ENCODE assay signal across 1 cellular context in the genomic region with DNA sequence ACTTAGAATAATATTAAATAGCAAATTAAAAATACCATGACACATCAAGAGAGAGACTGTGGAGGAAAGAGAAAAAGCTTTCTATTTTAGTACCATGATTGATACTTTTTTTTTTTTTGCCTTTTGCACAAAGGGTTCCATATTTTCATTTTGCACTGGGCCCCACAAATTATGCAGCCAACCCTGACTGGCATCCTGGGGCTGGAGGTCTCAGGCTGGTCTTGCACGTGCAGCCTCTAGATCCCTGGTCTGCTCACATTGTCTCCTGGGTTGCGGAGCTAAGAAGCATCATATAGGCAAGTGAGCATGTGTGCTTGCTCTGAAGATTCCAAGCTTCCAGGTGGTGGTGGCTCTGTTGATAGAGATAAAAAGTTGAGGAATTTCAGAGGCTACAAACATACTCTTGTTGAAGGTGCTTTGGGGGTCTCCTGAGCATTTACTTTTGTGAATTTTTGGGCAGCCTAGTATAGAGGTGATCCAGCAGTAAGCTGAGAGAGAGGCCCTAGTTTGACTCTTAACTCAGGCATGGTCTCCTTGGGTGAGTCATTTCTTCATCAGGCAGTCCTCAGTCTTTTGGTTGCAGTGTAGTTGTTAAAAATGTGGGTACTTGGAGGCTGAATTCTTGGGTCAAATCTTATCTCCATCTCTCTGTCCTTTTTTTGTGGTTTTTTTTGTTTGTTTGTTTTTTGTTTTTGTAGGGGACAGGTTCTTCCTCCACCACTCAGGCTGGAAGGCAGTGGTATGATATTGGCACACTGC.
TF ChIP-seq lines count a peak whose summit lies in the region.

No MANE protein-coding gene starts in this region.

TF ChIP-seq in GM12878, 131 proteins besides CTCF, POLR2A, EP300 and RAD21 (continued from another document):
- TF ChIP-seq, protein P1, sequence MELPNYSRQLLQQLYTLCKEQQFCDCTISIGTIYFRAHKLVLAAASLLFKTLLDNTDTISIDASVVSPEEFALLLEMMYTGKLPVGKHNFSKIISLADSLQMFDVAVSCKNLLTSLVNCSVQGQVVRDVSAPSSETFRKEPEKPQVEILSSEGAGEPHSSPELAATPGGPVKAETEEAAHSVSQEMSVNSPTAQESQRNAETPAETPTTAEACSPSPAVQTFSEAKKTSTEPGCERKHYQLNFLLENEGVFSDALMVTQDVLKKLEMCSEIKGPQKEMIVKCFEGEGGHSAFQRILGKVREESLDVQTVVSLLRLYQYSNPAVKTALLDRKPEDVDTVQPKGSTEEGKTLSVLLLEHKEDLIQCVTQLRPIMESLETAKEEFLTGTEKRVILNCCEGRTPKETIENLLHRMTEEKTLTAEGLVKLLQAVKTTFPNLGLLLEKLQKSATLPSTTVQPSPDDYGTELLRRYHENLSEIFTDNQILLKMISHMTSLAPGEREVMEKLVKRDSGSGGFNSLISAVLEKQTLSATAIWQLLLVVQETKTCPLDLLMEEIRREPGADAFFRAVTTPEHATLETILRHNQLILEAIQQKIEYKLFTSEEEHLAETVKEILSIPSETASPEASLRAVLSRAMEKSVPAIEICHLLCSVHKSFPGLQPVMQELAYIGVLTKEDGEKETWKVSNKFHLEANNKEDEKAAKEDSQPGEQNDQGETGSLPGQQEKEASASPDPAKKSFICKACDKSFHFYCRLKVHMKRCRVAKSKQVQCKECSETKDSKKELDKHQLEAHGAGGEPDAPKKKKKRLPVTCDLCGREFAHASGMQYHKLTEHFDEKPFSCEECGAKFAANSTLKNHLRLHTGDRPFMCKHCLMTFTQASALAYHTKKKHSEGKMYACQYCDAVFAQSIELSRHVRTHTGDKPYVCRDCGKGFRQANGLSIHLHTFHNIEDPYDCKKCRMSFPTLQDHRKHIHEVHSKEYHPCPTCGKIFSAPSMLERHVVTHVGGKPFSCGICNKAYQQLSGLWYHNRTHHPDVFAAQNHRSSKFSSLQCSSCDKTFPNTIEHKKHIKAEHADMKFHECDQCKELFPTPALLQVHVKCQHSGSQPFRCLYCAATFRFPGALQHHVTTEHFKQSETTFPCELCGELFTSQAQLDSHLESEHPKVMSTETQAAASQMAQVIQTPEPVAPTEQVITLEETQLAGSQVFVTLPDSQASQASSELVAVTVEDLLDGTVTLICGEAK (IDR thresholded peaks at IDR 0.05; ENCODE audit: borderline replicate concordance), result no peak
- TF ChIP-seq RUNX3 (IDR thresholded peaks at IDR 0.05; ENCODE audit: low read length) (peak; percentile 22; the same call in 1 of the 2 replicates), MYC (IDR thresholded peaks at IDR 0.05; ENCODE audit: insufficient read depth, insufficient read length, insufficient replicate concordance, low read length, severe bottlenecking) (no peak), EZH2 (IDR thresholded peaks at IDR 0.05; ENCODE audit: borderline replicate concordance, control insufficient read depth, low read depth, low read length) (no peak), JUNB (IDR thresholded peaks at IDR 0.05) (peak; percentile 46), SMARCA5 (IDR thresholded peaks at IDR 0.05) (no peak)
- TF ChIP-seq, protein P2, sequence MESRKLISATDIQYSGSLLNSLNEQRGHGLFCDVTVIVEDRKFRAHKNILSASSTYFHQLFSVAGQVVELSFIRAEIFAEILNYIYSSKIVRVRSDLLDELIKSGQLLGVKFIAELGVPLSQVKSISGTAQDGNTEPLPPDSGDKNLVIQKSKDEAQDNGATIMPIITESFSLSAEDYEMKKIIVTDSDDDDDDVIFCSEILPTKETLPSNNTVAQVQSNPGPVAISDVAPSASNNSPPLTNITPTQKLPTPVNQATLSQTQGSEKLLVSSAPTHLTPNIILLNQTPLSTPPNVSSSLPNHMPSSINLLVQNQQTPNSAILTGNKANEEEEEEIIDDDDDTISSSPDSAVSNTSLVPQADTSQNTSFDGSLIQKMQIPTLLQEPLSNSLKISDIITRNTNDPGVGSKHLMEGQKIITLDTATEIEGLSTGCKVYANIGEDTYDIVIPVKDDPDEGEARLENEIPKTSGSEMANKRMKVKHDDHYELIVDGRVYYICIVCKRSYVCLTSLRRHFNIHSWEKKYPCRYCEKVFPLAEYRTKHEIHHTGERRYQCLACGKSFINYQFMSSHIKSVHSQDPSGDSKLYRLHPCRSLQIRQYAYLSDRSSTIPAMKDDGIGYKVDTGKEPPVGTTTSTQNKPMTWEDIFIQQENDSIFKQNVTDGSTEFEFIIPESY (IDR thresholded peaks at IDR 0.05), result no peak
